Comparison of ENCODE assay signal across 8 cellular contexts in genomic region chr11:102940714-102941588, GRCh38. TPM values are rescaled to one million over a fixed set of nuclear protein-coding genes. Genes with fewer than 3 reads are reported as not detected.
A peak's percentile ranks its signal among the peaks of the same experiment; 100 is the strongest.
DNase-seq lines count a peak whose midpoint lies in the region; ATAC-seq and TF ChIP-seq lines count a peak whose summit lies in the region.

No MANE protein-coding gene starts in this region.

- intact Hi-C loops in activated CD4-positive, alpha-beta T cell treated with anti-CD3 and anti-CD28 coated beads for 36 hours (cut with DNase I, micrococcal nuclease), result loop anchor here (1.0 to 10.0 kb wide), 6 partner anchors 109 to 656 kb away; no protein-coding TSS in a partner anchor

- DNase-seq in activated CD4-positive, alpha-beta T cell treated with anti-CD3 and anti-CD28 coated beads for 36 hours, result peak; percentile 49
- DNase-seq in activated CD4-positive, alpha-beta T cell treated with anti-CD3 and anti-CD28 coated beads for 1 hour, result no peak
- peak; percentile 45 for DNase-seq in Jurkat, Clone E6-1 (ENCODE audit: low read depth, low spot score)
- DNase-seq in OCI-M1 (lab: John Stamatoyannopoulos, UW) (peak; percentile 65), astrocyte of the spinal cord (ENCODE audit: low read depth, low spot score) (peak; percentile 76), iPS-NIHi11 (ENCODE audit: low spot score) (peak; percentile 71)
- peak; percentile 4 to 5 for DNase-seq in stimulated activated CD4-positive, alpha-beta T cell treated with anti-CD3 and anti-CD28 coated beads, Interleukin-15, amount 100 ng/mL, for 48 hours (ENCODE audit: low read depth in 2 of 2)

- peaks cover 7% of the 10 kb centered on the region for H3K27me3 Mint-ChIP-seq in activated CD4-positive, alpha-beta T cell treated with anti-CD3 and anti-CD28 coated beads for 36 hours

- CTCF ChIA-PET in activated CD4-positive, alpha-beta T cell treated with anti-CD3 and anti-CD28 coated beads for 36 hours (lab: Charles Lee), result interaction anchor here (0.6 to 3.0 kb wide), 16 partner anchors 10 to 339 kb away, joined by 3 to 24 read pairs (median 4); no protein-coding TSS in a partner anchor

- no peak overlapping the region for H3K4me3 Mint-ChIP-seq in activated CD4-positive, alpha-beta T cell treated with anti-CD3 and anti-CD28 coated beads for 36 hours

- no peak overlapping the region for H3K4me3 ChIP-seq in Jurkat, Clone E6-1 (ENCODE audit: low read length)
- no peak overlapping the region for H3K4me3 ChIP-seq in astrocyte of the spinal cord (ENCODE audit: low read depth, low read length)

- H3K27ac Mint-ChIP-seq in activated CD4-positive, alpha-beta T cell treated with anti-CD3 and anti-CD28 coated beads for 36 hours, result no peak overlapping the region

- in situ Hi-C loops in astrocyte of the spinal cord (cut with HindIII; ENCODE audit: low sequenced_read_pairs), result no loop called here

- TF ChIP-seq CTCF in astrocyte of the spinal cord (IDR thresholded peaks at IDR 0.05; ENCODE audit: low read depth, low read length), result peak; percentile 65

- peaks cover 4% of the 10 kb centered on the region for H3K4me1 Mint-ChIP-seq in activated CD4-positive, alpha-beta T cell treated with anti-CD3 and anti-CD28 coated beads for 36 hours

- ATAC-seq in activated CD4-positive, alpha-beta T cell treated with anti-CD3 and anti-CD28 coated beads for 36 hours, result peak; percentile 88
- ATAC-seq in GM21786 (IDR thresholded peaks at IDR 0.05; ENCODE audit: unreplicated experiment), result peak; percentile 82

- H3K36me3 Mint-ChIP-seq in activated CD4-positive, alpha-beta T cell treated with anti-CD3 and anti-CD28 coated beads for 36 hours (ENCODE audit: low read depth), result no peaks in the 10 kb centered on the region

- POLR2A ChIA-PET in activated CD4-positive, alpha-beta T cell treated with anti-CD3 and anti-CD28 coated beads for 36 hours (lab: Charles Lee), result no interaction called here

- no peaks in the 10 kb centered on the region for H3K9me3 Mint-ChIP-seq in activated CD4-positive, alpha-beta T cell treated with anti-CD3 and anti-CD28 coated beads for 36 hours (ENCODE audit: low read depth)

RNA-seq across cellular contexts. Expression of gene MMP13, which starts 14.6 kb away (rescaled TPM):
- total RNA-seq in activated CD4-positive, alpha-beta T cell treated with anti-CD3 and anti-CD28 coated beads for 36 hours, result not detected
- not detected for polyA plus RNA-seq in Jurkat, Clone E6-1 (2012; ENCODE audit: insufficient read depth, insufficient read length)
